ENCODE assay signal across 7 cellular contexts in the genomic region with DNA sequence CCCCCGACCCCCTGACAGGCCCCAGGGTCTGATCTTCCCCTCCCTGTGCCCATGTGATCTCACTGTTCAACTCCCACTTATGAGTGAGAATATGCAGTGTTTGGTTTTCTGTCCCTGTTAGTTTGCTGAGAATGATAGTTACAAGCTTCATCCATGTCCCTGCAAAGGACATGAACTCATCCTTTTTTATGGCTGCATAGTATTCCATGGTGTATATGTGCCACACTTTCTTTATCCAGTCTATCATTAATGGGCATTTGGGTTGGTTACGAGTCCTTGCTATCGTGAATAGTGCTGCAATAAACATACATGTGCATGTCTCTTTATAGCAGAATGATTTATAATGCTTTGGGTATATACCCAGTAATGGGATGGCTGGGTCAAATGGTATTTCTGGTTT. TPM values are rescaled to one million over a fixed set of nuclear protein-coding genes. Genes with fewer than 3 reads are reported as not detected.
"Had no signal": no experiment of that assay in that cellular context is flagged by ENCODE, and none has a peak within 500 bp of the region (broad histone marks: within the 10 kb centered on the region; RNA-seq: fewer than 3 reads in every experiment).

No MANE protein-coding gene starts in this region.

RNA-seq across cellular contexts. Expression of a gene that starts 41.7 kb away (rescaled TPM):
- total RNA-seq: GM23248, GM23338, H1, H4, H7, H9, HFFc6 had no signal
- polyA plus RNA-seq: GM23248, GM23338, H1 had no signal

RNA-seq across cellular contexts. Expression of a gene that starts 58.2 kb away (rescaled TPM):
- total RNA-seq: GM23248, HFFc6 had no signal
